ENCODE assay signal across 8 cellular contexts in the genomic region with DNA sequence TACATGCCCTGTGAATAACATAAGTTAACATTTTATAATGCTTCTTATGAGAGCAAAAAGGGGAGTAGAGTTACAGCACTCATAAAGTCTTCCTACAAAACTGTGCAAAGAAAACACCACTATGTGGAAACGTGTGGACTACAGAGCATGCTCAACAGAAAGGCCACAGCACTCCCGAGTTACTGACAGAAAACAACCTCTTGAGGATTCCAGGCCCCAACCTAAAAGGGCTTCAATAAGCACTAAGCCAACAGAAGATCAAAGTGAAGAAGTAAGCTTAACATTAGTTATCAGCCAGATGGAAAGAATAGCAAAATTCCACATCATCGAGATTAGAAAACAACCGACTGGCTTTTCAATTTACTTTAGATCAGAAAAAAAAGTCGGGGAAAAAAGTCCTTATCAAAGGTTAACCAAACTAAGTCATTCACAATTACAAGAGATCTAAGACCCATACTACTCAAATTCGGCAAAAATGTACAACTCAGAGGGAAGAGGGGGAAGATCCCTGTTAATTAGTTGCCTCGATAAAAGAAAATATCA. TPM values are rescaled to one million over a fixed set of nuclear protein-coding genes. Genes with fewer than 3 reads are reported as not detected.
DNase-seq lines count a peak whose midpoint lies in the region; ATAC-seq and TF ChIP-seq lines count a peak whose summit lies in the region.

No MANE protein-coding gene starts in this region.

- H3K36me3 Mint-ChIP-seq in activated CD8-positive, alpha-beta memory T cell treated with anti-CD3 and anti-CD28 coated beads, Interleukin-2, amount 10 ng/mL, durations not matched to agents 7 days and 5 days: peaks cover 30% of the 10 kb centered on the region

- no peak for TF ChIP-seq CTCF in PC-3 (conservative IDR thresholded peaks at IDR 0.05; ENCODE audit: low read depth, low read length)

- ATAC-seq in activated CD8-positive, alpha-beta memory T cell treated with anti-CD3 and anti-CD28 coated beads, Interleukin-2, amount 10 ng/mL, durations not matched to agents 7 days and 5 days: no peak
- ATAC-seq in PC-3: peak; percentile 11; the same call in 1 of the 2 replicates
- no peak for ATAC-seq in sciatic nerve

- H3K9ac ChIP-seq in PC-3 (ENCODE audit: low read length): peak overlapping the region; percentile 81

- peaks cover 59% of the 10 kb centered on the region for H3K79me2 ChIP-seq in PC-3 (ENCODE audit: low read length)

- H4K20me1 ChIP-seq in PC-3 (ENCODE audit: low read length): peaks cover 26% of the 10 kb centered on the region

- peaks cover 13% of the 10 kb centered on the region for H3K4me1 ChIP-seq in PC-3 (ENCODE audit: insufficient read depth, low read length)

- intact Hi-C loops in PC-3 (cut with micrococcal nuclease) (loop anchor here (2.0 to 5.0 kb wide), 5 partner anchors 88 to 398 kb away; a partner anchor contains a TSS), sciatic nerve (cut with DNase I) (no loop called here)

- H3K9me3 ChIP-seq in PC-3 (ENCODE audit: low read length): no peaks in the 10 kb centered on the region

- peak overlapping the region; percentile 99 for H3K27ac Mint-ChIP-seq in activated CD8-positive, alpha-beta memory T cell treated with anti-CD3 and anti-CD28 coated beads, Interleukin-2, amount 10 ng/mL, durations not matched to agents 7 days and 5 days

- peak overlapping the region; percentile 98 for H3K4me3 Mint-ChIP-seq in activated CD8-positive, alpha-beta memory T cell treated with anti-CD3 and anti-CD28 coated beads, Interleukin-2, amount 10 ng/mL, durations not matched to agents 7 days and 5 days

- H3K4me1 Mint-ChIP-seq in activated CD8-positive, alpha-beta memory T cell treated with anti-CD3 and anti-CD28 coated beads, Interleukin-2, amount 10 ng/mL, durations not matched to agents 7 days and 5 days: peaks cover 55% of the 10 kb centered on the region

- H3F3A ChIP-seq in PC-3 (ENCODE audit: low read length, unreplicated experiment): no peaks in the 10 kb centered on the region

- H3K27me3 ChIP-seq in PC-3 (ENCODE audit: low read length): no peaks in the 10 kb centered on the region

- peak overlapping the region; percentile 68 for H2AFZ ChIP-seq in PC-3 (ENCODE audit: low read length)

- H3K9me3 Mint-ChIP-seq in activated CD8-positive, alpha-beta memory T cell treated with anti-CD3 and anti-CD28 coated beads, Interleukin-2, amount 10 ng/mL, durations not matched to agents 7 days and 5 days (ENCODE audit: low read depth): no peaks in the 10 kb centered on the region

- H3K27me3 Mint-ChIP-seq in activated CD8-positive, alpha-beta memory T cell treated with anti-CD3 and anti-CD28 coated beads, Interleukin-2, amount 10 ng/mL, durations not matched to agents 7 days and 5 days: no peaks in the 10 kb centered on the region

- POLR2A ChIA-PET in PC-3 (lab: Charles Lee; ENCODE audit: unreplicated experiment): interaction anchor here (0.7 to 0.8 kb wide), 2 partner anchors 68 to 147 kb away, joined by 3 to 7 read pairs; a partner anchor contains a TSS

- CTCF ChIA-PET in activated CD8-positive, alpha-beta memory T cell treated with anti-CD3 and anti-CD28 coated beads, Interleukin-2, amount 10 ng/mL, durations not matched to agents 7 days and 5 days (lab: Charles Lee): interaction anchor here (0.8 to 6.0 kb wide), 7 partner anchors 11 to 218 kb away, joined by 3 to 39 read pairs (median 4); a partner anchor contains a TSS
- CTCF ChIA-PET in PC-3 (lab: Charles Lee): no interaction called here

- no peaks in the 10 kb centered on the region for H3K36me3 ChIP-seq in PC-3 (ENCODE audit: low read depth, low read length)

- H3K4me3 ChIP-seq in PC-3 (ENCODE audit: low read length): peak overlapping the region; percentile 98

- peak overlapping the region; percentile 93 for H3K4me2 ChIP-seq in PC-3 (ENCODE audit: low read length)

- BruUV-seq in PC-3 (replicated peaks; lab: Mats Ljungman, UMichigan): no TSS peak

- no peaks in the 10 kb centered on the region for H3K9me2 ChIP-seq in PC-3 (replicated peaks; ENCODE audit: low read length)

- H3K27ac ChIP-seq in PC-3 (ENCODE audit: low read length): peak overlapping the region; percentile 4; the same call in 1 of the 2 replicates

- DNase-seq in activated CD8-positive, alpha-beta memory T cell treated with anti-CD3 and anti-CD28 coated beads, Interleukin-2, amount 10 ng/mL, durations not matched to agents 7 days and 5 days: no peak
- no peak for DNase-seq in activated CD8-positive, alpha-beta memory T cell treated with anti-CD3 and anti-CD28 coated beads, Interleukin-2, amount 50 U/mL, for 48 hours
- DNase-seq in PC-3 (peak; percentile 17), dermis blood vessel endothelial cell (peak; percentile 57), myocyte (ENCODE audit: low read depth) (peak; percentile 54), NCI-H2196 (lab: John Stamatoyannopoulos, UW; ENCODE audit: unreplicated experiment) (no peak), NCI-H226 (no peak), sciatic nerve (ENCODE audit: low spot score) (no peak)

RNA-seq across cellular contexts. Expression of a gene that starts 1.5 kb away (rescaled TPM):
- 10 to 100 TPM; 30.3 to 38.5 TPM for total RNA-seq in activated CD8-positive, alpha-beta memory T cell treated with anti-CD3 and anti-CD28 coated beads, Interleukin-2, amount 10 ng/mL, durations not matched to agents 7 days and 5 days
- total RNA-seq in PC-3 (2014; rRNA removed) (16.3 and 17.9 TPM in 2 replicates), dermis blood vessel endothelial cell (71.3 and 103 TPM in 2 replicates), myocyte (50.1 and 70.1 TPM in 2 replicates), sciatic nerve (52.2 TPM)
- polyA plus RNA-seq in myocyte (2012): 28.2 TPM

Comparison
In these comparisons a context has a peak if more than half of its experiments do, and no peak if none do; other contexts are left out.
1. DNase-seq: peak in PC-3 (single experiment), dermis blood vessel endothelial cell (single experiment) and myocyte (single experiment); none in activated CD8-positive, alpha-beta memory T cell treated with anti-CD3 and anti-CD28 coated beads, Interleukin-2, amount 10 ng/mL, durations not matched to agents 7 days and 5 days (single experiment), activated CD8-positive, alpha-beta memory T cell treated with anti-CD3 and anti-CD28 coated beads, Interleukin-2, amount 50 U/mL, for 48 hours (single experiment), NCI-H2196 (single experiment), NCI-H226 (single experiment) and sciatic nerve (single experiment).